2 cellular contexts compared by ENCODE assay signal in the genomic region with DNA sequence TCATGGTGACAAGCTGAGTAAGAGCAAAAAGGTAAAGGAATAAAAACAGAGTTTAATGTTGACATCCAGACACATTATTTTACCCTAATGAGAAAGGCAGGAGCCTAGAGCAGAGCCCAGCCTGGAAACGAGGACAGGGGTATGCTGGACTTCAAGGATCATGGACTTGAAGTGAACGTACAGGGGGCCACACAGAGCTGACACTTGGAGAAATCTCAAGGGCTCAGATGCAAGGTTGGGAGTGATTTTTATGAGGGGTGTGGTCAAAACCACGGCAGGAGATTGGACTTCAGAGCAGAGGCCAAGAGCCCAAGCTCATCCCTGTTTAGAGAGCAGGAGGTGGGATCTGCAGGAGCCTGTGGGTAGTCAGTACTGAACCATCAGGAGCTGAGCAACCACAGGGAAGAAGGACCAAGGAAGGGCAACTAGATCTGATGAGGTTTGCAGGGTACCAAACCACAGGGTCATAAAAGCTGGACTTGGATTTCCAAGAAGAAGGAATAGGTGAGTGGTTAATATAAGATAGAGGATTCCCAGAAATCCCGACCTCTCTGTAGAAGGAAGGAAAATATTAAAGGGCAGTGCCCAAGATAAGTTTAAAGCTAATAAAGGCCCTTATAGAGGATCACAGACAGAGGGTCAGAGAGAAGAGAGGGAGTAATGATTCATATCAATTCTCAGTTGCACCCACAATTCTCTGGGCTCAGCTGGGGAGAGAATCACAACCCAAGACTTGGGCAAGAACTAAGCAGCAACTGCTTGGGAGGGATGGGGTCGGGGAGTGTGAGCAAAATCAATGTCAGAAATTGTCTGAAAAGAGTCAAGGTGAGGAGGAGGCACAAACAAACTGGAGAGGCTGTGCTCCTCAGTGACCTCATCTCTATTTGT.
TF ChIP-seq lines count a peak whose summit lies in the region.

No MANE protein-coding gene starts in this region.

TF ChIP-seq in HCT116, 20 proteins besides CTCF, POLR2A, EP300 and RAD21:
- TF ChIP-seq TCF7L2 (IDR thresholded peaks at IDR 0.05; ENCODE audit: borderline replicate concordance, extremely low read depth, insufficient read depth, insufficient read length) (no peak), FOSL1 (IDR thresholded peaks at IDR 0.05; ENCODE audit: low read depth) (no peak), EZH2 (IDR thresholded peaks at IDR 0.05) (no peak), CEBPB (IDR thresholded peaks at IDR 0.05; ENCODE audit: low read depth) (no peak), ZNF274 (IDR thresholded peaks at IDR 0.05; ENCODE audit: low read depth, low read length) (no peak), YY1 (IDR thresholded peaks at IDR 0.05; ENCODE audit: extremely low read depth, insufficient replicate concordance, low read depth, low read length) (no peak), SRF (IDR thresholded peaks at IDR 0.05; ENCODE audit: low read depth) (no peak), POLR2AphosphoS5 (IDR thresholded peaks at IDR 0.05; ENCODE audit: low read depth, low read length) (no peak), JUND (IDR thresholded peaks at IDR 0.05) (no peak)
- TF ChIP-seq, protein P1, sequence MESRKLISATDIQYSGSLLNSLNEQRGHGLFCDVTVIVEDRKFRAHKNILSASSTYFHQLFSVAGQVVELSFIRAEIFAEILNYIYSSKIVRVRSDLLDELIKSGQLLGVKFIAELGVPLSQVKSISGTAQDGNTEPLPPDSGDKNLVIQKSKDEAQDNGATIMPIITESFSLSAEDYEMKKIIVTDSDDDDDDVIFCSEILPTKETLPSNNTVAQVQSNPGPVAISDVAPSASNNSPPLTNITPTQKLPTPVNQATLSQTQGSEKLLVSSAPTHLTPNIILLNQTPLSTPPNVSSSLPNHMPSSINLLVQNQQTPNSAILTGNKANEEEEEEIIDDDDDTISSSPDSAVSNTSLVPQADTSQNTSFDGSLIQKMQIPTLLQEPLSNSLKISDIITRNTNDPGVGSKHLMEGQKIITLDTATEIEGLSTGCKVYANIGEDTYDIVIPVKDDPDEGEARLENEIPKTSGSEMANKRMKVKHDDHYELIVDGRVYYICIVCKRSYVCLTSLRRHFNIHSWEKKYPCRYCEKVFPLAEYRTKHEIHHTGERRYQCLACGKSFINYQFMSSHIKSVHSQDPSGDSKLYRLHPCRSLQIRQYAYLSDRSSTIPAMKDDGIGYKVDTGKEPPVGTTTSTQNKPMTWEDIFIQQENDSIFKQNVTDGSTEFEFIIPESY (IDR thresholded peaks at IDR 0.05; ENCODE audit: extremely low read depth, insufficient replicate concordance, low read length): no peak
- TF ChIP-seq, protein P2, sequence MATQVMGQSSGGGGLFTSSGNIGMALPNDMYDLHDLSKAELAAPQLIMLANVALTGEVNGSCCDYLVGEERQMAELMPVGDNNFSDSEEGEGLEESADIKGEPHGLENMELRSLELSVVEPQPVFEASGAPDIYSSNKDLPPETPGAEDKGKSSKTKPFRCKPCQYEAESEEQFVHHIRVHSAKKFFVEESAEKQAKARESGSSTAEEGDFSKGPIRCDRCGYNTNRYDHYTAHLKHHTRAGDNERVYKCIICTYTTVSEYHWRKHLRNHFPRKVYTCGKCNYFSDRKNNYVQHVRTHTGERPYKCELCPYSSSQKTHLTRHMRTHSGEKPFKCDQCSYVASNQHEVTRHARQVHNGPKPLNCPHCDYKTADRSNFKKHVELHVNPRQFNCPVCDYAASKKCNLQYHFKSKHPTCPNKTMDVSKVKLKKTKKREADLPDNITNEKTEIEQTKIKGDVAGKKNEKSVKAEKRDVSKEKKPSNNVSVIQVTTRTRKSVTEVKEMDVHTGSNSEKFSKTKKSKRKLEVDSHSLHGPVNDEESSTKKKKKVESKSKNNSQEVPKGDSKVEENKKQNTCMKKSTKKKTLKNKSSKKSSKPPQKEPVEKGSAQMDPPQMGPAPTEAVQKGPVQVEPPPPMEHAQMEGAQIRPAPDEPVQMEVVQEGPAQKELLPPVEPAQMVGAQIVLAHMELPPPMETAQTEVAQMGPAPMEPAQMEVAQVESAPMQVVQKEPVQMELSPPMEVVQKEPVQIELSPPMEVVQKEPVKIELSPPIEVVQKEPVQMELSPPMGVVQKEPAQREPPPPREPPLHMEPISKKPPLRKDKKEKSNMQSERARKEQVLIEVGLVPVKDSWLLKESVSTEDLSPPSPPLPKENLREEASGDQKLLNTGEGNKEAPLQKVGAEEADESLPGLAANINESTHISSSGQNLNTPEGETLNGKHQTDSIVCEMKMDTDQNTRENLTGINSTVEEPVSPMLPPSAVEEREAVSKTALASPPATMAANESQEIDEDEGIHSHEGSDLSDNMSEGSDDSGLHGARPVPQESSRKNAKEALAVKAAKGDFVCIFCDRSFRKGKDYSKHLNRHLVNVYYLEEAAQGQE (IDR thresholded peaks at IDR 0.05; ENCODE audit: low read depth): no peak
TF ChIP-seq in HCT116: peak in this region for 0.

TF ChIP-seq in GM12878, 131 proteins besides CTCF, POLR2A, EP300 and RAD21:
- TF ChIP-seq CREB1 (IDR thresholded peaks at IDR 0.05; ENCODE audit: low read depth) (no peak), RB1 (IDR thresholded peaks at IDR 0.05; ENCODE audit: borderline replicate concordance) (no peak), PAX5 (IDR thresholded peaks at IDR 0.05; ENCODE audit: borderline replicate concordance, low read depth, low read length) (no peak), BCL3 (IDR thresholded peaks at IDR 0.05; ENCODE audit: borderline replicate concordance, insufficient read depth, low read depth, low read length, poor library complexity, severe bottlenecking) (no peak), CHD1 (IDR thresholded peaks at IDR 0.05; ENCODE audit: low read depth, low read length) (no peak), BCL11A (IDR thresholded peaks at IDR 0.05; ENCODE audit: low read depth, low read length) (no peak), CHD4 (IDR thresholded peaks at IDR 0.05) (no peak), RAD51 (IDR thresholded peaks at IDR 0.05) (no peak), PRDM15 (CRISPR knock-in tag; IDR thresholded peaks at IDR 0.05) (no peak), FOXM1 (IDR thresholded peaks at IDR 0.05; ENCODE audit: low read depth, low read length) (no peak), GABPA (IDR thresholded peaks at IDR 0.05; ENCODE audit: low read depth) (no peak)
- TF ChIP-seq, protein P1 (IDR thresholded peaks at IDR 0.05): no peak
- TF ChIP-seq, protein P3, sequence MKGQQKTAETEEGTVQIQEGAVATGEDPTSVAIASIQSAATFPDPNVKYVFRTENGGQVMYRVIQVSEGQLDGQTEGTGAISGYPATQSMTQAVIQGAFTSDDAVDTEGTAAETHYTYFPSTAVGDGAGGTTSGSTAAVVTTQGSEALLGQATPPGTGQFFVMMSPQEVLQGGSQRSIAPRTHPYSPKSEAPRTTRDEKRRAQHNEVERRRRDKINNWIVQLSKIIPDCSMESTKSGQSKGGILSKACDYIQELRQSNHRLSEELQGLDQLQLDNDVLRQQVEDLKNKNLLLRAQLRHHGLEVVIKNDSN (IDR thresholded peaks at IDR 0.05; ENCODE audit: borderline replicate concordance, extremely low read length, insufficient read depth, low read depth, low read length): no peak
